3 cellular contexts compared by ENCODE assay signal in genomic region chr1:16866926-16867707, GRCh38. TPM values are rescaled to one million over a fixed set of nuclear protein-coding genes. Genes with fewer than 3 reads are reported as not detected.
"Had no signal": no experiment of that assay in that cellular context is flagged by ENCODE, and none has a peak within 500 bp of the region (broad histone marks: within the 10 kb centered on the region; RNA-seq: fewer than 3 reads in every experiment).

No MANE protein-coding gene starts in this region.

RNA-seq across cellular contexts. Expression of gene RNU1-2, which starts 28.7 kb away (rescaled TPM):
- total RNA-seq: osteoblast had no signal
- polyA plus RNA-seq: heart left ventricle, spleen had no signal
